15 cellular contexts compared by ENCODE assay signal in genomic region chr18:35477974-35478373, GRCh38. TPM values are rescaled to one million over a fixed set of nuclear protein-coding genes. Genes with fewer than 3 reads are reported as not detected.
A peak's percentile ranks its signal among the peaks of the same experiment; 100 is the strongest.
DNase-seq lines count a peak whose midpoint lies in the region; ATAC-seq, FAIRE-seq and TF ChIP-seq lines count a peak whose summit lies in the region.
"Had no signal": no experiment of that assay in that cellular context is flagged by ENCODE, and none has a peak within 500 bp of the region (broad histone marks: within the 10 kb centered on the region; RNA-seq: fewer than 3 reads in every experiment).

No MANE protein-coding gene starts in this region.

- peaks cover 11 to 22% of the 10 kb centered on the region in 2 donors for H3K4me1 Mint-ChIP-seq in natural killer cell treated with Interleukin-12 subunit alpha and Interleukin-12 subunit beta and Interleukin-15 and Interleukin-18, amount 100 ng/mL, for 72 hours (ENCODE audit: low read depth in 2 of 2)
- H3K4me1 Mint-ChIP-seq in natural killer cell, result peaks cover 0 to 10% of the 10 kb centered on the region in 2 donors
- peaks cover 24% of the 10 kb centered on the region for H3K4me1 Mint-ChIP-seq in activated naive CD8-positive, alpha-beta T cell treated with anti-CD3 and anti-CD28 coated beads for 36 hours

- no peak for TF ChIP-seq EP300 in suprapubic skin (IDR thresholded peaks at IDR 0.05)

- H3K9me3 Mint-ChIP-seq in natural killer cell treated with Interleukin-12 subunit alpha and Interleukin-12 subunit beta and Interleukin-15 and Interleukin-18, amount 100 ng/mL, for 72 hours, result no peaks in the 10 kb centered on the region
- H3K9me3 Mint-ChIP-seq in natural killer cell, result no peaks in the 10 kb centered on the region
- peaks cover 2% of the 10 kb centered on the region for H3K9me3 Mint-ChIP-seq in activated naive CD8-positive, alpha-beta T cell treated with anti-CD3 and anti-CD28 coated beads for 36 hours
- H3K9me3 Mint-ChIP-seq: endodermal cell; stimulated activated naive B cell treated with anti-CD40 and anti-IgM and Interleukin-4, amounts not matched to agents 10 μg/mL and 1 μg/mL and 100 μg/mL, for 72 hours; T-helper 1 cell treated with Interleukin-12 subunit alpha and Interleukin-12 subunit beta and Interleukin-4 antibody, amounts not matched to agents 30 μg/mL and 1 μg/mL, for 36 hours had no signal

- FAIRE-seq in GM12892 (lab: Jason Lieb, UNC), result no peak
- FAIRE-seq: urothelium cell line had no signal

- peaks cover 14% of the 10 kb centered on the region for H3K36me3 Mint-ChIP-seq in natural killer cell treated with Interleukin-12 subunit alpha and Interleukin-12 subunit beta and Interleukin-15 and Interleukin-18, amount 100 ng/mL, for 72 hours
- no peaks in the 10 kb centered on the region for H3K36me3 Mint-ChIP-seq in natural killer cell
- H3K36me3 Mint-ChIP-seq in activated naive CD8-positive, alpha-beta T cell treated with anti-CD3 and anti-CD28 coated beads for 36 hours, result peaks cover 36% of the 10 kb centered on the region

- no peak for ATAC-seq in natural killer cell treated with Interleukin-12 subunit alpha and Interleukin-12 subunit beta and Interleukin-15 and Interleukin-18, amount 100 ng/mL, for 72 hours
- no peak for ATAC-seq in natural killer cell

- no peaks in the 10 kb centered on the region for H3K27me3 ChIP-seq in suprapubic skin

- H3K27me3 Mint-ChIP-seq in natural killer cell treated with Interleukin-12 subunit alpha and Interleukin-12 subunit beta and Interleukin-15 and Interleukin-18, amount 100 ng/mL, for 72 hours, result no peaks in the 10 kb centered on the region
- H3K27me3 Mint-ChIP-seq in natural killer cell (ENCODE audit: low read depth in 2 of 2), result no peaks in the 10 kb centered on the region
- H3K27me3 Mint-ChIP-seq in activated naive CD8-positive, alpha-beta T cell treated with anti-CD3 and anti-CD28 coated beads for 36 hours, result no peaks in the 10 kb centered on the region
- H3K27me3 Mint-ChIP-seq: stimulated activated naive B cell treated with anti-CD40 and anti-IgM and Interleukin-4, amounts not matched to agents 10 μg/mL and 1 μg/mL and 100 μg/mL, for 72 hours had no signal

- no peak overlapping the region for H3K4me3 Mint-ChIP-seq in natural killer cell treated with Interleukin-12 subunit alpha and Interleukin-12 subunit beta and Interleukin-15 and Interleukin-18, amount 100 ng/mL, for 72 hours
- H3K4me3 Mint-ChIP-seq in natural killer cell, result no peak overlapping the region
- no peak overlapping the region for H3K4me3 Mint-ChIP-seq in activated naive CD8-positive, alpha-beta T cell treated with anti-CD3 and anti-CD28 coated beads for 36 hours
- H3K4me3 Mint-ChIP-seq: endodermal cell; T-helper 1 cell treated with Interleukin-12 subunit alpha and Interleukin-12 subunit beta and Interleukin-4 antibody, amounts not matched to agents 30 μg/mL and 1 μg/mL, for 36 hours had no signal

- intact Hi-C loops in natural killer cell (cut with micrococcal nuclease), result no loop called here

- peaks cover 22% of the 10 kb centered on the region for H3K4me1 ChIP-seq in suprapubic skin

- no peak for DNase-seq in natural killer cell treated with Interleukin-12 subunit alpha and Interleukin-12 subunit beta and Interleukin-15 and Interleukin-18, amount 100 ng/mL, for 72 hours (ENCODE audit: low spot score)
- DNase-seq in natural killer cell (no peak), fibroblast of mammary gland (ENCODE audit: low read depth) (no peak), suprapubic skin (ENCODE audit: low spot score in 2 of 2) (no peak), SIG-M5 treated with dmso at 0.1 percent for 504 hours (lab: John Stamatoyannopoulos, UW; ENCODE audit: unreplicated experiment) (no peak), T-helper 9 cell (no peak), GM12892 (ENCODE audit: insufficient read length) (no peak)
- no peak for DNase-seq in activated naive CD8-positive, alpha-beta T cell treated with anti-CD3 and anti-CD28 coated beads for 36 hours
- DNase-seq: endodermal cell; mesendoderm; NCI-H1048; RPMI8226; stimulated activated naive B cell treated with anti-CD40 and anti-IgM and Interleukin-4, amounts not matched to agents 10 μg/mL and 1 μg/mL and 100 μg/mL, for 72 hours had no signal

- H3K4me3 ChIP-seq in fibroblast of mammary gland (ENCODE audit: control insufficient read depth, low read depth, low read length) (peak overlapping the region; percentile 51), suprapubic skin (no peak overlapping the region)

- peak overlapping the region; percentile 0 to 33 for H3K27ac Mint-ChIP-seq in natural killer cell treated with Interleukin-12 subunit alpha and Interleukin-12 subunit beta and Interleukin-15 and Interleukin-18, amount 100 ng/mL, for 72 hours
- no peak overlapping the region for H3K27ac Mint-ChIP-seq in natural killer cell
- peak overlapping the region; percentile 56 for H3K27ac Mint-ChIP-seq in activated naive CD8-positive, alpha-beta T cell treated with anti-CD3 and anti-CD28 coated beads for 36 hours
- H3K27ac Mint-ChIP-seq: endodermal cell; stimulated activated naive B cell treated with anti-CD40 and anti-IgM and Interleukin-4, amounts not matched to agents 10 μg/mL and 1 μg/mL and 100 μg/mL, for 72 hours; T-helper 1 cell treated with Interleukin-12 subunit alpha and Interleukin-12 subunit beta and Interleukin-4 antibody, amounts not matched to agents 30 μg/mL and 1 μg/mL, for 36 hours had no signal

- peaks cover 3% of the 10 kb centered on the region for H3K36me3 ChIP-seq in suprapubic skin

- TF ChIP-seq CTCF in natural killer cell (IDR thresholded peaks at IDR 0.05) (no peak), fibroblast of mammary gland (conservative IDR thresholded peaks at IDR 0.05; ENCODE audit: control insufficient read depth, insufficient read depth, low read depth, low read length) (no peak), suprapubic skin (IDR thresholded peaks at IDR 0.05) (no peak)

- H3K9me3 ChIP-seq in suprapubic skin, result no peaks in the 10 kb centered on the region

- peak overlapping the region; percentile 80 for H3K27ac ChIP-seq in suprapubic skin

- TF ChIP-seq POLR2A in suprapubic skin (IDR thresholded peaks at IDR 0.05), result no peak
- no peak for TF ChIP-seq POLR2A in GM12892 (IDR thresholded peaks at IDR 0.05; ENCODE audit: low read depth, low read length)

RNA-seq across cellular contexts. Expression of gene INO80C, which starts 19.8 kb away (rescaled TPM):
- total RNA-seq in natural killer cell treated with Interleukin-12 subunit alpha and Interleukin-12 subunit beta and Interleukin-15 and Interleukin-18, amount 100 ng/mL, for 72 hours, result 10 to 100 TPM; 25.0 to 41.7 TPM
- total RNA-seq in natural killer cell, result 10 to 100 TPM; 17.6 to 19.5 (median 19.2) TPM
- total RNA-seq in activated naive CD8-positive, alpha-beta T cell treated with anti-CD3 and anti-CD28 coated beads for 36 hours, result 10 to 100 TPM; 38.4 to 39.4 TPM
- total RNA-seq in suprapubic skin, result 10 to 100 TPM; 12.6 to 35.2 (median 18.2) TPM
- 19.4 TPM for polyA plus RNA-seq in GM12892 (2012; ENCODE audit: missing spikeins)

Comparison
In these comparisons a context has a peak if more than half of its experiments do, and no peak if none do; other contexts are left out.
1. H3K27ac Mint-ChIP-seq: peak in natural killer cell treated with Interleukin-12 subunit alpha and Interleukin-12 subunit beta and Interleukin-15 and Interleukin-18, amount 100 ng/mL, for 72 hours (2 of 2) and activated naive CD8-positive, alpha-beta T cell treated with anti-CD3 and anti-CD28 coated beads for 36 hours (single experiment); none in natural killer cell (0 of 2).